ENCODE assay signal across 8 cellular contexts in genomic region chr9:35657327-35658143, GRCh38. TPM values are rescaled to one million over a fixed set of nuclear protein-coding genes. Genes with fewer than 3 reads are reported as not detected.
DNase-seq lines count a peak whose midpoint lies in the region; FAIRE-seq and TF ChIP-seq lines count a peak whose summit lies in the region.

RMRP (minus strand) TSS chr9:35658019.

- H2BK15ac ChIP-seq in neuronal stem cell (ENCODE audit: low read length) = no peak within 1 kb of the TSS

- H3K4ac ChIP-seq in neuronal stem cell (ENCODE audit: low read length) = no peak within 1 kb of the TSS

- H2BK12ac ChIP-seq in neuronal stem cell (ENCODE audit: low read length) = no peak within 1 kb of the TSS

- H3K79me1 ChIP-seq in neuronal stem cell (ENCODE audit: low read depth, low read length) = no peaks in the 10 kb centered on the region

- peak within 1 kb of the TSS; percentile 62 for H2BK5ac ChIP-seq in neuronal stem cell (ENCODE audit: low read length)

- intact Hi-C loops in activated naive CD4-positive, alpha-beta T cell treated with anti-CD3 and anti-CD28 coated beads for 36 hours (cut with micrococcal nuclease) = loop anchor here (1.0 to 10.0 kb wide), 7 partner anchors 8 to 827 kb away; partner anchors contain the start of genes CREB3, HINT2 and TLN1

- H3K4me3 Mint-ChIP-seq in activated naive CD4-positive, alpha-beta T cell treated with anti-CD3 and anti-CD28 coated beads for 36 hours = peak within 1 kb of the TSS; percentile 84

- H3K36me3 Mint-ChIP-seq in activated naive CD4-positive, alpha-beta T cell treated with anti-CD3 and anti-CD28 coated beads for 36 hours (ENCODE audit: low read depth) = peaks cover 30% of the 10 kb centered on the region

- H3K27ac Mint-ChIP-seq in activated naive CD4-positive, alpha-beta T cell treated with anti-CD3 and anti-CD28 coated beads for 36 hours = peak within 1 kb of the TSS; percentile 94

- peak within 1 kb of the TSS; percentile 98 for H2AFZ ChIP-seq in neuronal stem cell (ENCODE audit: low read length)

- H2AK5ac ChIP-seq in neuronal stem cell (ENCODE audit: low read depth, low read length) = peak within 1 kb of the TSS; percentile 54

- H3K4me2 ChIP-seq in neuronal stem cell (ENCODE audit: insufficient read depth, low read length, poor library complexity, severe bottlenecking) = peak within 1 kb of the TSS; percentile 60

- peak; percentile 89 for DNase-seq in HEK293T (ENCODE audit: extremely low spot score)
- peak; percentile 99 for DNase-seq in MV-4-11 (lab: John Stamatoyannopoulos, UW)
- DNase-seq in SK-N-DZ (ENCODE audit: low spot score) = peak; percentile 100
- DNase-seq in activated naive CD4-positive, alpha-beta T cell treated with anti-CD3 and anti-CD28 coated beads for 36 hours = peak; percentile 93
- peak; percentile 92 to 93 for DNase-seq in frontal cortex (ENCODE audit: low spot score in 2 of 2)
- peak; percentile 98 for DNase-seq in neuronal stem cell (ENCODE audit: low spot score)

- H3K18ac ChIP-seq in neuronal stem cell (ENCODE audit: low read length) = peak within 1 kb of the TSS; percentile 98

- H3K23ac ChIP-seq in neuronal stem cell (ENCODE audit: low read depth, low read length, poor library complexity) = peak within 1 kb of the TSS; percentile 96

- POLR2A ChIA-PET in HEK293T (lab: Yijun Ruan, JAX) = interaction anchor here (0.6 to 5.2 kb wide), 7 partner anchors 10 to 75 kb away, joined by 3 to 35 read pairs (median 4); partner anchors contain the start of genes CREB3 and TLN1

- H3K27ac ChIP-seq in neuronal stem cell (replicated peaks; ENCODE audit: low read length) = peak within 1 kb of the TSS; percentile 92

- peaks cover 59% of the 10 kb centered on the region for H3K4me1 Mint-ChIP-seq in activated naive CD4-positive, alpha-beta T cell treated with anti-CD3 and anti-CD28 coated beads for 36 hours (ENCODE audit: low read depth)

- no peaks in the 10 kb centered on the region for H3K9me3 ChIP-seq in neuronal stem cell (replicated peaks in 1 of 2; ENCODE audit: control insufficient read depth in 2 of 2, insufficient read depth in 1 of 2, low read depth in 1 of 2, low read length in 2 of 2)

- peaks cover 1% of the 10 kb centered on the region for H3K9me3 Mint-ChIP-seq in activated naive CD4-positive, alpha-beta T cell treated with anti-CD3 and anti-CD28 coated beads for 36 hours

- peak within 1 kb of the TSS; percentile 89 for H4K91ac ChIP-seq in neuronal stem cell (ENCODE audit: low read depth, low read length, poor library complexity)

- H4K8ac ChIP-seq in neuronal stem cell (ENCODE audit: low read depth, low read length) = no peak within 1 kb of the TSS

- peak within 1 kb of the TSS; percentile 88 to 99 for H3K4me3 ChIP-seq in neuronal stem cell (ENCODE audit: low read length in 2 of 2)

- FAIRE-seq in G401.6 (lab: Jason Lieb, UNC) (peak; percentile 79), frontal cortex (lab: Jason Lieb, UNC) (no peak)

- TF ChIP-seq CTCF in subcutaneous adipose tissue (IDR thresholded peaks at IDR 0.05; ENCODE audit: low read depth) = no peak

- peak within 1 kb of the TSS; percentile 97 for H3K14ac ChIP-seq in neuronal stem cell (ENCODE audit: low read length)

- peaks cover 4% of the 10 kb centered on the region in 2 donors for H3K4me1 ChIP-seq in neuronal stem cell (ENCODE audit: control insufficient read depth in 2 of 2, insufficient read depth in 1 of 2, low read depth in 1 of 2, low read length in 2 of 2)

- peaks cover 3% of the 10 kb centered on the region for H3K27me3 Mint-ChIP-seq in activated naive CD4-positive, alpha-beta T cell treated with anti-CD3 and anti-CD28 coated beads for 36 hours (ENCODE audit: low read depth)

- CTCF ChIA-PET in HEK293T (lab: Yijun Ruan, JAX) = interaction anchor here (0.7 to 3.4 kb wide), 4 partner anchors 11 to 87 kb away, joined by 3 to 16 read pairs (median 4); partner anchors contain the start of gene CREB3
- CTCF ChIA-PET in activated naive CD4-positive, alpha-beta T cell treated with anti-CD3 and anti-CD28 coated beads for 36 hours (lab: Charles Lee) = interaction anchor here (0.6 to 11.0 kb wide), 25 partner anchors 9 to 231 kb away, joined by 3 to 149 read pairs (median 4); partner anchors contain the start of genes CREB3 and SIT1

- H3K9ac ChIP-seq in neuronal stem cell (ENCODE audit: low read depth, low read length, poor library complexity) = peak within 1 kb of the TSS; percentile 93

- no peaks in the 10 kb centered on the region for H3K27me3 ChIP-seq in neuronal stem cell (ENCODE audit: control insufficient read depth in 3 of 3, insufficient read depth in 3 of 3, low read depth in 1 of 3, low read length in 3 of 3)

- no CpG with 5 or more reads among the region's 52 CpGs for WGBS in neuronal stem cell (ENCODE audit: extremely low coverage in 2 of 2, insufficient read length in 2 of 2, insufficient replicate concordance in 1 of 2), 2 donors

- peaks cover 21 to 29% of the 10 kb centered on the region in 2 donors for H3K36me3 ChIP-seq in neuronal stem cell (replicated peaks in 1 of 2; ENCODE audit: control insufficient read depth in 2 of 2, insufficient read depth in 2 of 2, low read length in 2 of 2)

- H2BK120ac ChIP-seq in neuronal stem cell (ENCODE audit: low read depth, low read length) = no peak within 1 kb of the TSS

TF ChIP-seq in HEK293T, 16 proteins besides CTCF, POLR2A, EP300 and RAD21:
- peak; percentile 83 for TF ChIP-seq ARNT (IDR thresholded peaks at IDR 0.05)
- TF ChIP-seq SP1 (IDR thresholded peaks at IDR 0.05) = no peak
- no peak for TF ChIP-seq ZNF384 (IDR thresholded peaks at IDR 0.05)
- TF ChIP-seq L3MBTL2 (conservative IDR thresholded peaks at IDR 0.05) = peak; percentile 99
- no peak for TF ChIP-seq LEF1 (IDR thresholded peaks at IDR 0.05; ENCODE audit: borderline replicate concordance)
- TF ChIP-seq ELF4 (IDR thresholded peaks at IDR 0.05) = no peak
- TF ChIP-seq FOXM1 (IDR thresholded peaks at IDR 0.05; ENCODE audit: borderline replicate concordance) = no peak
- TF ChIP-seq FOXA1 (IDR thresholded peaks at IDR 0.05) = no peak
- TF ChIP-seq CTBP1 (IDR thresholded peaks at IDR 0.05; ENCODE audit: borderline replicate concordance) = peak; percentile 35; the same call in 1 of the 2 replicates
- no peak for TF ChIP-seq BHLHE40 (IDR thresholded peaks at IDR 0.05; ENCODE audit: borderline replicate concordance)
- TF ChIP-seq TARDBP (IDR thresholded peaks at IDR 0.05) = 0 out of 2 replicates have a peak, but pooled peaks have one; percentile 35
- TF ChIP-seq SUZ12 (IDR thresholded peaks at IDR 0.05) = no peak
- TF ChIP-seq PKNOX1 (IDR thresholded peaks at IDR 0.05) = peak; percentile 81

RNA-seq across cellular contexts. Expression of gene RMRP, which starts in this region (rescaled TPM):
- not detected in 2 replicates for polyA plus RNA-seq in SK-N-DZ (2014; cell fraction: cytosol; rRNA removed)
- not detected in 2 replicates for polyA plus RNA-seq in SK-N-DZ (2014; cell fraction: nucleus; rRNA removed)
- total RNA-seq in activated naive CD4-positive, alpha-beta T cell treated with anti-CD3 and anti-CD28 coated beads for 36 hours = over 10,000 TPM in 1 of 2 experiments, 1,000 to 10,000 TPM in 1; 7,381 to 12,571 TPM
- total RNA-seq in frontal cortex (133,388 TPM), subcutaneous adipose tissue (over 10,000 TPM in 2 of 4 donors, 1,000 to 10,000 TPM in 2; 5,303 to 20,573 (median 11,936) TPM)
- not detected for polyA plus RNA-seq in neuronal stem cell (2013, experiment 1 of 2)
- 4.7 TPM for polyA plus RNA-seq in neuronal stem cell (2013, experiment 2 of 2)

Comparison
In these comparisons a context has a peak if more than half of its experiments do, and no peak if none do; other contexts are left out.
1. Peak in every context shown above with its lines: DNase-seq, H3K4me3 ChIP-seq and H3K27ac ChIP-seq.